Comparison of ENCODE assay signal across 18 cellular contexts in genomic region chr11:2296913-2297622, GRCh38. TPM values are rescaled to one million over a fixed set of nuclear protein-coding genes. Genes with fewer than 3 reads are reported as not detected.
DNase-seq lines count a peak whose midpoint lies in the region; ATAC-seq and TF ChIP-seq lines count a peak whose summit lies in the region.
"Had no signal": no experiment of that assay in that cellular context is flagged by ENCODE, and none has a peak within 500 bp of the region (broad histone marks: within the 10 kb centered on the region; RNA-seq: fewer than 3 reads in every experiment).

No MANE protein-coding gene starts in this region.

- no peak for TF ChIP-seq EP300 in stomach (IDR thresholded peaks at IDR 0.05)

- peak overlapping the region; percentile 18 for H3K27ac Mint-ChIP-seq in activated naive CD4-positive, alpha-beta T cell treated with anti-CD3 and anti-CD28 coated beads for 36 hours

- H3K36me3 Mint-ChIP-seq in activated naive CD4-positive, alpha-beta T cell treated with anti-CD3 and anti-CD28 coated beads for 36 hours (ENCODE audit: low read depth), result no peaks in the 10 kb centered on the region

- CTCF ChIA-PET in activated naive CD4-positive, alpha-beta T cell treated with anti-CD3 and anti-CD28 coated beads for 36 hours (lab: Charles Lee), result interaction anchor here (1.8 kb wide), 1 partner anchor 8 kb away, joined by 6 read pairs; no protein-coding TSS in a partner anchor

- H3K9me3 ChIP-seq in stomach, result no peaks in the 10 kb centered on the region

- no peaks in the 10 kb centered on the region for H3K9me3 Mint-ChIP-seq in activated naive CD4-positive, alpha-beta T cell treated with anti-CD3 and anti-CD28 coated beads for 36 hours

- peaks cover 2 to 25% (median 7%) of the 10 kb centered on the region in 4 donors for H3K4me1 ChIP-seq in stomach
- H3K4me1 ChIP-seq: foreskin keratinocyte had no signal

- H3K27me3 ChIP-seq in stomach, result no peaks in the 10 kb centered on the region
- H3K27me3 ChIP-seq: foreskin keratinocyte had no signal

- no peak for ATAC-seq in HG03571 (IDR thresholded peaks at IDR 0.05; ENCODE audit: unreplicated experiment)
- ATAC-seq: foreskin keratinocyte had no signal

- no peak overlapping the region for H3K4me3 ChIP-seq in stomach
- H3K4me3 ChIP-seq: GM23248 had no signal

- TF ChIP-seq CTCF in stomach (IDR thresholded peaks at IDR 0.05), result no peak

- no peaks in the 10 kb centered on the region for H3K36me3 ChIP-seq in stomach

- WGBS in stomach, 5 donors, result 89 to 96% (median 92%) methylated on average over 12 to 13 of the region's 13 CpGs

- intact Hi-C loops in activated naive CD4-positive, alpha-beta T cell treated with anti-CD3 and anti-CD28 coated beads for 36 hours (cut with micrococcal nuclease), result no loop called here
- intact Hi-C loops in stomach (cut with DNase I; ENCODE audit: low total_unique reads), result loop anchor here (5.0 kb wide), 1 partner anchor 100 kb away; no protein-coding TSS in a partner anchor

- TF ChIP-seq POLR2A in stomach (IDR thresholded peaks at IDR 0.05), result no peak

- no peaks in the 10 kb centered on the region for H3K27me3 Mint-ChIP-seq in activated naive CD4-positive, alpha-beta T cell treated with anti-CD3 and anti-CD28 coated beads for 36 hours (ENCODE audit: low read depth)

- no peak overlapping the region for H3K4me3 Mint-ChIP-seq in activated naive CD4-positive, alpha-beta T cell treated with anti-CD3 and anti-CD28 coated beads for 36 hours

- no peak overlapping the region for H3K27ac ChIP-seq in stomach
- H3K27ac ChIP-seq: foreskin keratinocyte, GM23248, VCaP had no signal

- H3K4me1 Mint-ChIP-seq in activated naive CD4-positive, alpha-beta T cell treated with anti-CD3 and anti-CD28 coated beads for 36 hours (ENCODE audit: low read depth), result peaks cover 24% of the 10 kb centered on the region

- no peak for DNase-seq in activated naive CD4-positive, alpha-beta T cell treated with anti-CD3 and anti-CD28 coated beads for 36 hours
- no peak for DNase-seq in activated naive CD4-positive, alpha-beta T cell treated with Interleukin-2 at 50 U/mL for 16 hours
- peak; percentile 44 for DNase-seq in activated CD8-positive, alpha-beta memory T cell treated with anti-CD3 and anti-CD28 coated beads, Interleukin-2, amount 50 U/mL, for 48 hours
- DNase-seq in mucosa of gallbladder (ENCODE audit: low spot score) (peak; percentile 8), stomach (peak; percentile 21), NCI-H2107 (lab: John Stamatoyannopoulos, UW) (no peak), SHP77 treated with DMSO at 0.1 percent for 48 hours (lab: John Stamatoyannopoulos, UW) (no peak)
- DNase-seq: ACHN; amniotic stem cell; foreskin keratinocyte; GDM1; GM23248; Karpas-422; NCI-H1105 treated with DMSO at 0.1 percent for 48 hours; stimulated activated CD4-positive, alpha-beta T cell treated with anti-CD3 and anti-CD28 coated beads, Interleukin-15, amount 100 ng/mL, for 24 hours had no signal

RNA-seq across cellular contexts. Expression of gene C11orf21, which starts 4.7 kb away (rescaled TPM):
- total RNA-seq in activated naive CD4-positive, alpha-beta T cell treated with anti-CD3 and anti-CD28 coated beads for 36 hours, result 1 to 10 TPM; 6.1 to 6.6 TPM
- total RNA-seq in mucosa of gallbladder, result 1.6 TPM
- 1 to 10 TPM in 1 of 5 donors, under 1 TPM in 2, not detected in 2; 0.72 to 1.3 (median 0.92) TPM for total RNA-seq in stomach
- polyA plus RNA-seq in stomach, result 1 to 10 TPM in 1 of 3 donors, under 1 TPM in 2; 0.61 to 1.8 (median 0.63) TPM
- total RNA-seq: endothelial cell of umbilical vein, foreskin keratinocyte, GM23248 had no signal
- polyA plus RNA-seq: endothelial cell of umbilical vein, foreskin keratinocyte, GM23248 had no signal

RNA-seq across cellular contexts. Expression of gene TSPAN32, which starts 4.7 kb away (rescaled TPM):
- total RNA-seq in activated naive CD4-positive, alpha-beta T cell treated with anti-CD3 and anti-CD28 coated beads for 36 hours, result 1 to 10 TPM; 5.0 to 5.3 TPM
- total RNA-seq in mucosa of gallbladder (1.1 TPM), stomach (1 to 10 TPM in 1 of 5 donors, not detected in 4; 1.5 TPM)
- 1 to 10 TPM; 1.1 to 9.0 (median 3.1) TPM for polyA plus RNA-seq in stomach
- total RNA-seq: endothelial cell of umbilical vein, foreskin keratinocyte, GM23248 had no signal
- polyA plus RNA-seq: endothelial cell of umbilical vein, foreskin keratinocyte, GM23248 had no signal

RNA-seq across cellular contexts. Expression of gene ASCL2, which starts 26.7 kb away (rescaled TPM):
- total RNA-seq in activated naive CD4-positive, alpha-beta T cell treated with anti-CD3 and anti-CD28 coated beads for 36 hours, result not detected
- total RNA-seq in mucosa of gallbladder, result 1.1 TPM
- total RNA-seq in stomach, result 1 to 10 TPM in 1 of 5 donors, not detected in 4; 2.6 TPM
- 1 to 10 TPM in 2 of 3 donors, under 1 TPM in 1; 0.81 to 6.3 (median 1.8) TPM for polyA plus RNA-seq in stomach
- total RNA-seq: endothelial cell of umbilical vein, GM23248 had no signal
- polyA plus RNA-seq: endothelial cell of umbilical vein, GM23248 had no signal

Comparison
In these comparisons a context has a peak if more than half of its experiments do, and no peak if none do; other contexts are left out.
1. DNase-seq: peak in activated CD8-positive, alpha-beta memory T cell treated with anti-CD3 and anti-CD28 coated beads, Interleukin-2, amount 50 U/mL, for 48 hours (single experiment), mucosa of gallbladder (single experiment) and stomach (single experiment); none in activated naive CD4-positive, alpha-beta T cell treated with anti-CD3 and anti-CD28 coated beads for 36 hours (single experiment), activated naive CD4-positive, alpha-beta T cell treated with Interleukin-2 at 50 U/mL for 16 hours (single experiment), NCI-H2107 (single experiment) and SHP77 treated with DMSO at 0.1 percent for 48 hours (single experiment).